ENCODE assay signal across 2 cellular contexts in the genomic region with DNA sequence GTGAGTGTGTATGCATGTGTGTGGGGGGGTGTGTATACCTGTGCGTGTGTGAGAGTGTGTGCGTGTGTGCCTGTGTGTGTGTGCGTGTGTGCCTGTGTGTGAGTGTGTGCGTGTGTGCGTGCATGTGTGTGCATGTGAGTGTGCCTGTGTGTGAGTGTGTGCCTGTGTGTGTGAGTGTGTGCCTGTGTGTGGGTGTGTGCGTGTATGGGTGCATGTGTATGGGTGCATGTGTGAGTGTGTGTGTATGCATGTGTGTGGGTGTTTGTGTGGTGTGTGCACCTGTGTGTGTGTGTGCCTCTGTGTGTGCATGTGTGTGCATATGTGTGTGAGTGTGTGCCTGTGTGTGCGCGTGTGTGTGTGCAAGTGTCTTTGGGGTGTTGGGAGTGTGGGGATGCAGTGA.
TF ChIP-seq lines count a peak whose summit lies in the region.

No MANE protein-coding gene starts in this region.

TF ChIP-seq in GM23338, 12 proteins besides CTCF, POLR2A, EP300 and RAD21 (continued from another document):
- TF ChIP-seq, protein P1, sequence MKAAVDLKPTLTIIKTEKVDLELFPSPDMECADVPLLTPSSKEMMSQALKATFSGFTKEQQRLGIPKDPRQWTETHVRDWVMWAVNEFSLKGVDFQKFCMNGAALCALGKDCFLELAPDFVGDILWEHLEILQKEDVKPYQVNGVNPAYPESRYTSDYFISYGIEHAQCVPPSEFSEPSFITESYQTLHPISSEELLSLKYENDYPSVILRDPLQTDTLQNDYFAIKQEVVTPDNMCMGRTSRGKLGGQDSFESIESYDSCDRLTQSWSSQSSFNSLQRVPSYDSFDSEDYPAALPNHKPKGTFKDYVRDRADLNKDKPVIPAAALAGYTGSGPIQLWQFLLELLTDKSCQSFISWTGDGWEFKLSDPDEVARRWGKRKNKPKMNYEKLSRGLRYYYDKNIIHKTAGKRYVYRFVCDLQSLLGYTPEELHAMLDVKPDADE (IDR thresholded peaks at IDR 0.05) = no peak
- TF ChIP-seq ZNF114 (CRISPR knock-in tag; IDR thresholded peaks at IDR 0.05) (no peak), NANOG (IDR thresholded peaks at IDR 0.05; ENCODE audit: borderline replicate concordance) (no peak)
TF ChIP-seq in GM23338: peak in this region for 0.

TF ChIP-seq in HEK293, 187 proteins besides CTCF, POLR2A, EP300 and RAD21 (continued from another document):
- TF ChIP-seq ZFHX2 (tag by site-specific recombination; conservative IDR thresholded peaks at IDR 0.05) (peak; percentile 30; the same call in 1 of the 2 replicates), ZXDB (tag by site-specific recombination; IDR thresholded peaks at IDR 0.05) (no peak)
- TF ChIP-seq, protein P2, sequence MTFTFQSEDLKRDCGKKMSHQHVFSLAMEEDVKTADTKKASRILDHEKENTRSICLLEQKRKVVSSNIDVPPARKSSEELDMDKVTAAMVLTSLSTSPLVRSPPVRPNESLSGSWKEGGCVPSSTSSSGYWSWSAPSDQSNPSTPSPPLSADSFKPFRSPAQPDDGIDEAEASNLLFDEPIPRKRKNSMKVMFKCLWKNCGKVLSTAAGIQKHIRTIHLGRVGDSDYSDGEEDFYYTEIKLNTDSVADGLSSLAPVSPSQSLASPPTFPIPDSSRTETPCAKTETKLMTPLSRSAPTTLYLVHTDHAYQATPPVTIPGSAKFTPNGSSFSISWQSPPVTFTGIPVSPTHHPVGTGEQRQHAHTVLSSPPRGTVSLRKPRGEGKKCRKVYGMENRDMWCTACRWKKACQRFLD (tag by site-specific recombination; IDR thresholded peaks at IDR 0.05) = no peak
